Comparison of ENCODE assay signal across 7 cellular contexts in the genomic region with DNA sequence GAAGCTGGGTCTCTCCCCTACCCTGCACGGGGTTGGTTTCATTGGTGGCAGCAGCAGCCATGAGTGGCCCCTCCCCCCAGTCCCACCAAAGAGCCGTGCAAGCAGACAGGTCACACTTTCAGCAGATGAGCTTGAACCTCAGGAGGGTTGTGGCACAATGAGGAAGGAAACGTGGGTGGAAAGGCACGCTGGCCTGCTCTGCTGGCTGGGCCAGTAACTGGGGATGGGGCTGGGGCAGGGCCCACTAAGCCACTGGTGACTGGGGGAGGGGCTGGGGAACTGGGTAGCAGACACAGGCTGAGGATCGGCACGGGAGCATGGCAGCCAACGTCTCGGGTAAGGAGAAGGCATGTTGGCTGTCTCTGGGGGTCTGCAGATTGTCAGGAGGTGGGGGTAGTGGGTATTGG. TPM values are rescaled to one million over a fixed set of nuclear protein-coding genes. Genes with fewer than 3 reads are reported as not detected.
DNase-seq lines count a peak whose midpoint lies in the region; ATAC-seq, FAIRE-seq and TF ChIP-seq lines count a peak whose summit lies in the region.

A gene with protein sequence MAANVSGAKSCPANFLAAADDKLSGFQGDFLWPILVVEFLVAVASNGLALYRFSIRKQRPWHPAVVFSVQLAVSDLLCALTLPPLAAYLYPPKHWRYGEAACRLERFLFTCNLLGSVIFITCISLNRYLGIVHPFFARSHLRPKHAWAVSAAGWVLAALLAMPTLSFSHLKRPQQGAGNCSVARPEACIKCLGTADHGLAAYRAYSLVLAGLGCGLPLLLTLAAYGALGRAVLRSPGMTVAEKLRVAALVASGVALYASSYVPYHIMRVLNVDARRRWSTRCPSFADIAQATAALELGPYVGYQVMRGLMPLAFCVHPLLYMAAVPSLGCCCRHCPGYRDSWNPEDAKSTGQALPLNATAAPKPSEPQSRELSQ (plus strand): TSS at position 289 of the 407 bp plus-strand sequence. CDS start 29 bp downstream, at position 318.

- H3K9me3 Mint-ChIP-seq in chondrocyte (ENCODE audit: low read depth): no peaks in the 10 kb centered on the region

- FAIRE-seq in GM18507 (lab: Jason Lieb, UNC): peak; percentile 88

- peaks cover 20% of the 10 kb centered on the region for H3K4me1 Mint-ChIP-seq in chondrocyte (ENCODE audit: low read depth)

- peak within 1 kb of the TSS; percentile 78 for H3K27ac Mint-ChIP-seq in chondrocyte (ENCODE audit: unreplicated experiment)

- H3K36me3 Mint-ChIP-seq in chondrocyte (ENCODE audit: low read depth): peaks cover 13% of the 10 kb centered on the region

- DNase-seq in GM18507 (ENCODE audit: extremely low spot score, insufficient read length, low read depth) (no peak), chondrocyte (ENCODE audit: low spot score) (no peak), DMS153 (lab: John Stamatoyannopoulos, UW) (no peak), HUDEP-2 (lab: John Stamatoyannopoulos, UW; ENCODE audit: unreplicated experiment in 76 of 76) (no peak)
- peak; percentile 43 to 55 for DNase-seq in stimulated activated CD4-positive, alpha-beta T cell treated with anti-CD3 and anti-CD28 coated beads, Interleukin-2, amount 100 ng/mL, for 48 hours

- no peaks in the 10 kb centered on the region for H3K27me3 Mint-ChIP-seq in chondrocyte (ENCODE audit: low read depth)

- ATAC-seq in GM18498 (IDR thresholded peaks at IDR 0.05; ENCODE audit: unreplicated experiment): no peak

- no peak for TF ChIP-seq CTCF in chondrocyte (IDR thresholded peaks at IDR 0.05)

- H3K4me3 Mint-ChIP-seq in chondrocyte (ENCODE audit: unreplicated experiment): no peak within 1 kb of the TSS

TF ChIP-seq in PFSK-1, 5 proteins besides CTCF, POLR2A, EP300 and RAD21:
- TF ChIP-seq POLR2AphosphoS5 (IDR thresholded peaks at IDR 0.05; ENCODE audit: low read depth, low read length) (0 out of 2 replicates have a peak, but pooled peaks have one; percentile 0), TAF1 (IDR thresholded peaks at IDR 0.05; ENCODE audit: borderline replicate concordance, insufficient read depth, low read length) (no peak)

RNA-seq across cellular contexts. Expression of the gene that starts here (rescaled TPM):
- 41.3 TPM for polyA plus RNA-seq in PFSK-1 (2012; ENCODE audit: insufficient read length, low read depth)
- total RNA-seq in chondrocyte: 9.5 to 13.5 TPM (median 10.4 TPM) in 3 replicates

Comparison
In these comparisons a context has a peak if more than half of its experiments do, and no peak if none do; other contexts are left out.
1. DNase-seq: peak in stimulated activated CD4-positive, alpha-beta T cell treated with anti-CD3 and anti-CD28 coated beads, Interleukin-2, amount 100 ng/mL, for 48 hours (2 of 2); none in GM18507 (single experiment), chondrocyte (single experiment), DMS153 (single experiment) and HUDEP-2 (0 of 76).